ENCODE assay signal across 26 cellular contexts in the genomic region with DNA sequence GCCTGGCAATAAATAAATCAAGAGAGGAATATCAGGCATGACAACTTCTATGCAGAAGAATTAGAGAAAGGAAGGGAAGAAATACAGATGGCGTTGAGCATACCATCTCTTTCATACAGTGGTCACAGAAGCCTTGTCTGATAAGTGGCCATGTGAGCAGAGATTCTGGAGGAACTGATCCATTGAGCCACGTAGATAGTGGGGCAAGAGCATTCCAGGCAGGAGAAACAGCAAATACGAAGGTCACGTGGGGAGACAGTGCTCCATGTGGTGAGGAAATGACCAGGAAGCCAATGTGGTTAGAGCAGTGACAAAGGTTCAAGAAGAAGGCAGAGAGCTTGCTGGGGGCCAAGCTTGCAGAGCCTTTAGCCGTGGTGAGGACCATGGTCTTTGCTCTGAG.
"Had no signal": no experiment of that assay in that cellular context is flagged by ENCODE, and none has a peak within 500 bp of the region (broad histone marks: within the 10 kb centered on the region; RNA-seq: fewer than 3 reads in every experiment).

No MANE protein-coding gene starts in this region.

- H3K4me3 ChIP-seq: esophagus muscularis mucosa, gastroesophageal sphincter, heart left ventricle, hepatocyte, lung, neural progenitor cell, smooth muscle cell, stomach, testis, tibial artery had no signal

- H3K4me1 ChIP-seq: esophagus muscularis mucosa, foreskin keratinocyte, gastroesophageal sphincter, heart left ventricle, neural progenitor cell, parathyroid adenoma, stomach, testis, tibial artery had no signal

- H3K36me3 Mint-ChIP-seq: memory B cell; naive B cell; neural progenitor cell; stimulated activated effector memory CD8-positive, alpha-beta T cell treated with anti-CD3 and anti-CD28 coated beads, Interleukin-12 subunit alpha, Interleukin-12 subunit beta, amount 100 ng/mL, for 72 hours; type B pancreatic cell had no signal

- H3K9ac ChIP-seq: neural progenitor cell, parathyroid adenoma had no signal

- H3K27ac ChIP-seq: esophagus muscularis mucosa, foreskin keratinocyte, gastroesophageal sphincter, heart left ventricle, hepatocyte, neural progenitor cell, parathyroid adenoma, stomach, testis, tibial artery had no signal

- H3K4me1 Mint-ChIP-seq: memory B cell; naive B cell; neural progenitor cell; stimulated activated effector memory CD8-positive, alpha-beta T cell treated with anti-CD3 and anti-CD28 coated beads, Interleukin-12 subunit alpha, Interleukin-12 subunit beta, amount 100 ng/mL, for 72 hours had no signal

- H3K27me3 Mint-ChIP-seq: progenitor cell of endocrine pancreas, type B pancreatic cell had no signal

- ATAC-seq: foreskin keratinocyte; gastroesophageal sphincter; heart left ventricle; left lobe of liver; natural killer cell treated with Interleukin-12 subunit alpha and Interleukin-12 subunit beta and Interleukin-15 and Interleukin-18, amount 100 ng/mL, for 72 hours; sciatic nerve; stimulated activated effector memory CD8-positive, alpha-beta T cell treated with anti-CD3 and anti-CD28 coated beads, Interleukin-12 subunit alpha, Interleukin-12 subunit beta, amount 100 ng/mL, for 72 hours had no signal

- H3K27me3 ChIP-seq: esophagus muscularis mucosa, gastroesophageal sphincter, hepatocyte, neural progenitor cell, testis, tibial artery had no signal

- DNase-seq: effector memory CD4-positive, alpha-beta T cell; foreskin keratinocyte; heart left ventricle; kidney; naive B cell; stimulated activated CD4-positive, alpha-beta T cell treated with anti-CD3 and anti-CD28 coated beads, Interleukin-2, amount 100 ng/mL, for 24 hours; stimulated activated CD4-positive, alpha-beta T cell treated with anti-CD3 and anti-CD28 coated beads, Interleukin-4, amount 100 ng/mL, for 24 hours; stimulated activated naive CD4-positive, alpha-beta T cell treated with Interleukin-2 at 50 U/mL for 16 hours; stomach; testis; tibial artery had no signal

- H3K79me2 ChIP-seq: hepatocyte, parathyroid adenoma had no signal

- H3K9me3 Mint-ChIP-seq: dendritic cell treated with granulocyte-macrophage colony-stimulating factor and Interleukin-4, amounts not matched to agents 40 ng/mL and 50 ng/mL, for 4 days; type B pancreatic cell had no signal

- H3K4me3 Mint-ChIP-seq: dendritic cell treated with granulocyte-macrophage colony-stimulating factor and Interleukin-4, amounts not matched to agents 40 ng/mL and 50 ng/mL, for 4 days; memory B cell; naive B cell; natural killer cell treated with Interleukin-12 subunit alpha and Interleukin-12 subunit beta and Interleukin-15 and Interleukin-18, amount 100 ng/mL, for 72 hours; neural progenitor cell; stimulated activated effector memory CD8-positive, alpha-beta T cell treated with anti-CD3 and anti-CD28 coated beads, Interleukin-12 subunit alpha, Interleukin-12 subunit beta, amount 100 ng/mL, for 72 hours; type B pancreatic cell had no signal

- H3K9me3 ChIP-seq: esophagus muscularis mucosa, gastroesophageal sphincter, heart left ventricle, stomach, testis, tibial artery had no signal

- H3K4me2 ChIP-seq: hepatocyte, neural progenitor cell, smooth muscle cell had no signal

- H3K36me3 ChIP-seq: esophagus muscularis mucosa, gastroesophageal sphincter, heart left ventricle, neural progenitor cell, stomach, tibial artery had no signal

- H3K27ac Mint-ChIP-seq: dendritic cell treated with granulocyte-macrophage colony-stimulating factor and Interleukin-4, amounts not matched to agents 40 ng/mL and 50 ng/mL, for 4 days; memory B cell; naive B cell; natural killer cell treated with Interleukin-12 subunit alpha and Interleukin-12 subunit beta and Interleukin-15 and Interleukin-18, amount 100 ng/mL, for 72 hours; neural progenitor cell; progenitor cell of endocrine pancreas; stimulated activated effector memory CD8-positive, alpha-beta T cell treated with anti-CD3 and anti-CD28 coated beads, Interleukin-12 subunit alpha, Interleukin-12 subunit beta, amount 100 ng/mL, for 72 hours; type B pancreatic cell had no signal

- H2AFZ ChIP-seq: hepatocyte, neural progenitor cell, parathyroid adenoma had no signal
